In genomic region chr10:119522747-119523426, GRCh38 we compare ENCODE assay signal across 16 cellular contexts. TPM values are rescaled to one million over a fixed set of nuclear protein-coding genes. Genes with fewer than 3 reads are reported as not detected.
DNase-seq lines count a peak whose midpoint lies in the region; ATAC-seq lines count a peak whose summit lies in the region.
"Had no signal": no experiment of that assay in that cellular context is flagged by ENCODE, and none has a peak within 500 bp of the region (broad histone marks: within the 10 kb centered on the region; RNA-seq: fewer than 3 reads in every experiment).

No MANE protein-coding gene starts in this region.

- H3K27me3 Mint-ChIP-seq in activated naive CD4-positive, alpha-beta T cell treated with anti-CD3 and anti-CD28 coated beads for 36 hours (ENCODE audit: low read depth) = no peaks in the 10 kb centered on the region

- H3K36me3 Mint-ChIP-seq in activated naive CD4-positive, alpha-beta T cell treated with anti-CD3 and anti-CD28 coated beads for 36 hours (ENCODE audit: low read depth) = peaks cover 61% of the 10 kb centered on the region
- peaks cover 78% of the 10 kb centered on the region for H3K36me3 Mint-ChIP-seq in stimulated activated effector memory CD8-positive, alpha-beta T cell treated with anti-CD3 and anti-CD28 coated beads, Interleukin-12 subunit alpha, Interleukin-12 subunit beta, amount 100 ng/mL, for 72 hours

- no peak overlapping the region for H3K4me3 Mint-ChIP-seq in activated naive CD4-positive, alpha-beta T cell treated with anti-CD3 and anti-CD28 coated beads for 36 hours
- H3K4me3 Mint-ChIP-seq in stimulated activated effector memory CD8-positive, alpha-beta T cell treated with anti-CD3 and anti-CD28 coated beads, Interleukin-12 subunit alpha, Interleukin-12 subunit beta, amount 100 ng/mL, for 72 hours = no peak overlapping the region
- H3K4me3 Mint-ChIP-seq: GM23338 had no signal

- intact Hi-C loops in activated naive CD4-positive, alpha-beta T cell treated with anti-CD3 and anti-CD28 coated beads for 36 hours (cut with micrococcal nuclease) = no loop called here

- H3K27ac Mint-ChIP-seq in activated naive CD4-positive, alpha-beta T cell treated with anti-CD3 and anti-CD28 coated beads for 36 hours = peak overlapping the region; percentile 64
- no peak overlapping the region for H3K27ac Mint-ChIP-seq in stimulated activated effector memory CD8-positive, alpha-beta T cell treated with anti-CD3 and anti-CD28 coated beads, Interleukin-12 subunit alpha, Interleukin-12 subunit beta, amount 100 ng/mL, for 72 hours
- H3K27ac Mint-ChIP-seq: GM23338 had no signal

- peak; percentile 32 for DNase-seq in activated naive CD4-positive, alpha-beta T cell treated with anti-CD3 and anti-CD28 coated beads for 36 hours
- no peak for DNase-seq in activated naive CD4-positive, alpha-beta T cell treated with Interleukin-2 at 50 U/mL for 16 hours
- peak; percentile 75 for DNase-seq in RPMI7951 (ENCODE audit: low read depth)
- DNase-seq in epithelial cell of prostate (ENCODE audit: low read depth, low spot score) = no peak
- DNase-seq in stimulated activated effector memory CD8-positive, alpha-beta T cell treated with anti-CD3 and anti-CD28 coated beads, Interleukin-12 subunit alpha, Interleukin-12 subunit beta, amount 100 ng/mL, for 72 hours (ENCODE audit: low spot score in 2 of 2) = no peak
- DNase-seq in DMS 273 (lab: John Stamatoyannopoulos, UW; ENCODE audit: unreplicated experiment) = no peak
- no peak for DNase-seq in Ammon's horn (ENCODE audit: low spot score)
- DNase-seq: heart left ventricle, NCI-H1048, NCI-H748 treated with DMSO at 0.1 percent for 48 hours, RPMI8226, stomach, T-helper 2 cell had no signal

- H3K4me1 Mint-ChIP-seq in activated naive CD4-positive, alpha-beta T cell treated with anti-CD3 and anti-CD28 coated beads for 36 hours (ENCODE audit: low read depth) = peaks cover 75% of the 10 kb centered on the region
- peaks cover 29% of the 10 kb centered on the region for H3K4me1 Mint-ChIP-seq in stimulated activated effector memory CD8-positive, alpha-beta T cell treated with anti-CD3 and anti-CD28 coated beads, Interleukin-12 subunit alpha, Interleukin-12 subunit beta, amount 100 ng/mL, for 72 hours

- H3K9me3 Mint-ChIP-seq in activated naive CD4-positive, alpha-beta T cell treated with anti-CD3 and anti-CD28 coated beads for 36 hours = no peaks in the 10 kb centered on the region
- H3K9me3 Mint-ChIP-seq in stimulated activated effector memory CD8-positive, alpha-beta T cell treated with anti-CD3 and anti-CD28 coated beads, Interleukin-12 subunit alpha, Interleukin-12 subunit beta, amount 100 ng/mL, for 72 hours = no peaks in the 10 kb centered on the region
- H3K9me3 Mint-ChIP-seq: GM23338 had no signal

- ATAC-seq in stimulated activated effector memory CD8-positive, alpha-beta T cell treated with anti-CD3 and anti-CD28 coated beads, Interleukin-12 subunit alpha, Interleukin-12 subunit beta, amount 100 ng/mL, for 72 hours = peak; percentile 36
- no peak for ATAC-seq in GM21786 (IDR thresholded peaks at IDR 0.05; ENCODE audit: unreplicated experiment)
- ATAC-seq: GM23338, heart left ventricle had no signal

- peak overlapping the region; percentile 24 for H3K27ac ChIP-seq in epithelial cell of prostate
- H3K27ac ChIP-seq: esophagus muscularis mucosa, heart left ventricle had no signal

- CTCF ChIA-PET in activated naive CD4-positive, alpha-beta T cell treated with anti-CD3 and anti-CD28 coated beads for 36 hours (lab: Charles Lee) = interaction anchor here (0.6 to 2.0 kb wide), 2 partner anchors 10 to 14 kb away, joined by 4 to 7 read pairs; no protein-coding TSS in a partner anchor

RNA-seq across cellular contexts. Expression of gene RGS10, which starts 19.6 kb away (rescaled TPM):
- 100 to 1,000 TPM; 234 to 240 TPM for total RNA-seq in activated naive CD4-positive, alpha-beta T cell treated with anti-CD3 and anti-CD28 coated beads for 36 hours
- 21.5 and 22.9 TPM in 2 replicates for total RNA-seq in RPMI7951 (2014; rRNA removed; shearing (Covaris generic))

Comparison
In these comparisons a context has a peak if more than half of its experiments do, and no peak if none do; other contexts are left out.
1. DNase-seq: peak in activated naive CD4-positive, alpha-beta T cell treated with anti-CD3 and anti-CD28 coated beads for 36 hours (single experiment) and RPMI7951 (single experiment); none in activated naive CD4-positive, alpha-beta T cell treated with Interleukin-2 at 50 U/mL for 16 hours (single experiment), epithelial cell of prostate (single experiment), stimulated activated effector memory CD8-positive, alpha-beta T cell treated with anti-CD3 and anti-CD28 coated beads, Interleukin-12 subunit alpha, Interleukin-12 subunit beta, amount 100 ng/mL, for 72 hours (0 of 2), DMS 273 (single experiment) and Ammon's horn (single experiment).